ENCODE assay signal across 11 cellular contexts in the genomic region with DNA sequence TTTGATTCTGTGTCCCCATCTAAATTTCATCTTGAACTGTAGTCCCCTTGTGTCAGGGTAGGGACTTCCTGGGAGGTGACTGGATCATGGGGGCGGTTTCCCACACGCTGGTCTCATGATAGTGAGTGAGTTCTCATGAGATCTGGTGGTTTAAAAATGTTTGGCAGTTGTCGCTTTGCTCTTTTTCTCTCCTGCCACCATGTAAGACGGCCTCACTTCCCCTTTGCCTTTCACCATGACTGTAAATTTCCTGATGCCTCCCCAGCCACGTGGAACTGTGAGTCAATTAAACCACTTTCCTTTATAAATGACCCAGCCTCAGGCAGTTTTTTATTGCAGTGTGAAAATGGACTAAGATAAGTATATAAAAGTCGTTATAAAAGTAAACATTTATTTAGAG.
DNase-seq lines count a peak whose midpoint lies in the region; ATAC-seq and TF ChIP-seq lines count a peak whose summit lies in the region.
"Had no signal": no experiment of that assay in that cellular context is flagged by ENCODE, and none has a peak within 500 bp of the region (broad histone marks: within the 10 kb centered on the region; RNA-seq: fewer than 3 reads in every experiment).

No MANE protein-coding gene starts in this region.

- intact Hi-C loops in psoas muscle (cut with DNase I), result no loop called here

- H3K4me3 ChIP-seq in psoas muscle, result no peak overlapping the region
- H3K4me3 ChIP-seq: right lobe of liver, testis had no signal

- H3K27me3 ChIP-seq in psoas muscle (ENCODE audit: insufficient read depth in 3 of 3, low read length in 2 of 3), result no peaks in the 10 kb centered on the region
- H3K27me3 ChIP-seq: right lobe of liver, testis had no signal

- ATAC-seq in GM18520 (IDR thresholded peaks at IDR 0.05; ENCODE audit: unreplicated experiment), result peak; percentile 71
- ATAC-seq in HG03095 (IDR thresholded peaks at IDR 0.05; ENCODE audit: unreplicated experiment), result peak; percentile 70
- peak in 3 of 4 donors; percentile 14 to 40 (median 27) for ATAC-seq in psoas muscle
- ATAC-seq in GM18907 (IDR thresholded peaks at IDR 0.05; ENCODE audit: unreplicated experiment), result no peak

- TF ChIP-seq CTCF in psoas muscle (IDR thresholded peaks at IDR 0.05), result no peak

- 50 to 76% (median 58%) methylated on average over 6 of the region's 6 CpGs for WGBS in psoas muscle, 3 donors

- H3K9me3 ChIP-seq in psoas muscle, result no peaks in the 10 kb centered on the region
- H3K9me3 ChIP-seq: right lobe of liver, testis had no signal

- DNase-seq in activated T-cell treated with anti-CD3 and anti-CD28 coated beads, Interleukin-2, amount 50 U/mL, for 48 hours, result peak; percentile 29 to 38
- no peak for DNase-seq in psoas muscle
- DNase-seq in NCI-H82 treated with DMSO at 0.1 percent for 48 hours (lab: John Stamatoyannopoulos, UW; ENCODE audit: unreplicated experiment), result no peak
- DNase-seq in GM19238 (ENCODE audit: insufficient read length, low spot score), result no peak
- DNase-seq in activated CD4-positive, CD25-positive, alpha-beta regulatory T cell treated with anti-CD3 and anti-CD28 coated beads, Interleukin-2, amount 50 U/mL, for 72 hours, result no peak
- DNase-seq: activated CD8-positive, alpha-beta memory T cell treated with anti-CD3 and anti-CD28 coated beads, Interleukin-2, amount 50 U/mL, for 4 hours; right lobe of liver; testis had no signal

- peak overlapping the region; percentile 58 for H3K27ac ChIP-seq in psoas muscle
- H3K27ac ChIP-seq: right lobe of liver, testis had no signal

- H3K36me3 ChIP-seq in psoas muscle (ENCODE audit: insufficient read depth in 1 of 2, low read depth in 1 of 2), result no peaks in the 10 kb centered on the region
- H3K36me3 ChIP-seq: right lobe of liver had no signal

- peaks cover 13% of the 10 kb centered on the region for H3K4me1 ChIP-seq in psoas muscle
- H3K4me1 ChIP-seq: right lobe of liver, testis had no signal

Comparison
In these comparisons a context has a peak if more than half of its experiments do, and no peak if none do; other contexts are left out.
1. DNase-seq: peak in activated T-cell treated with anti-CD3 and anti-CD28 coated beads, Interleukin-2, amount 50 U/mL, for 48 hours (2 of 2); none in psoas muscle (0 of 2), NCI-H82 treated with DMSO at 0.1 percent for 48 hours (single experiment), GM19238 (single experiment) and activated CD4-positive, CD25-positive, alpha-beta regulatory T cell treated with anti-CD3 and anti-CD28 coated beads, Interleukin-2, amount 50 U/mL, for 72 hours (single experiment).